Comparison of ENCODE assay signal across 16 cellular contexts in genomic region chr12:71019282-71019831, GRCh38.
DNase-seq lines count a peak whose midpoint lies in the region; ATAC-seq and TF ChIP-seq lines count a peak whose summit lies in the region.
"Had no signal": no experiment of that assay in that cellular context is flagged by ENCODE, and none has a peak within 500 bp of the region (broad histone marks: within the 10 kb centered on the region; RNA-seq: fewer than 3 reads in every experiment).

No MANE protein-coding gene starts in this region.

- no peak overlapping the region for H2BK15ac ChIP-seq in mesendoderm (replicated peaks; ENCODE audit: low read depth)

- H4K5ac ChIP-seq in mesendoderm (ENCODE audit: low read length): no peak overlapping the region

- no peak for DNase-seq in endodermal cell
- DNase-seq in mesendoderm: peak; percentile 39
- DNase-seq in KG1 (lab: John Stamatoyannopoulos, UW): no peak
- DNase-seq: ACHN; Calu3; CD4-positive, alpha-beta T cell; DMS 273 treated with DMSO at 0.1 percent for 48 hours; DMS79 treated with DMSO at 0.1 percent for 48 hours; EL had no signal

- no peak overlapping the region for H2AFZ ChIP-seq in Loucy (ENCODE audit: low read length)

- H2BK120ac ChIP-seq in mesendoderm (ENCODE audit: low read depth, low read length): no peak overlapping the region

- no peaks in the 10 kb centered on the region for H3K79me1 ChIP-seq in mesendoderm (ENCODE audit: low read length)

- H3K27ac ChIP-seq in C4-2B: no peak overlapping the region
- no peak overlapping the region for H3K27ac ChIP-seq in endodermal cell (ENCODE audit: low read depth, low read length)
- no peak overlapping the region for H3K27ac ChIP-seq in mesendoderm (ENCODE audit: low read depth, low read length)
- H3K27ac ChIP-seq: BLaER1 treated with 17β-estradiol and CSF1 and Interleukin-3, amounts not matched to agents 10 nM and 100 nM had no signal

- H3K4me3 ChIP-seq in Loucy (ENCODE audit: low read length, poor library complexity, severe bottlenecking): no peak overlapping the region
- H3K4me3 ChIP-seq in endodermal cell (ENCODE audit: low read length): no peak overlapping the region
- no peak overlapping the region for H3K4me3 ChIP-seq in mesendoderm (ENCODE audit: low read length)
- H3K4me3 ChIP-seq: BLaER1 treated with 17β-estradiol and CSF1 and Interleukin-3, amounts not matched to agents 10 nM and 100 nM had no signal

- H3K9me3 Mint-ChIP-seq in endodermal cell: no peaks in the 10 kb centered on the region

- H3K18ac ChIP-seq in mesendoderm (ENCODE audit: low read length): no peak overlapping the region

- H4K20me1 ChIP-seq in Loucy (ENCODE audit: insufficient read depth, low read length, poor library complexity, severe bottlenecking): no peaks in the 10 kb centered on the region
- H4K20me1 ChIP-seq: BLaER1 treated with 17β-estradiol and CSF1 and Interleukin-3, amounts not matched to agents 10 nM and 100 nM had no signal

- TF ChIP-seq CTCF in C4-2B (conservative IDR thresholded peaks at IDR 0.05): peak; percentile 8; the same call in 1 of the 2 replicates
- TF ChIP-seq CTCF in Loucy (conservative IDR thresholded peaks at IDR 0.05; ENCODE audit: low read length): peak; percentile 37; the same call in 1 of the 2 replicates
- TF ChIP-seq CTCF in endodermal cell (conservative IDR thresholded peaks at IDR 0.05): peak; percentile 38

- peaks cover 10% of the 10 kb centered on the region for H3F3A ChIP-seq in Loucy (ENCODE audit: low read depth)

- H3K56ac ChIP-seq in mesendoderm (ENCODE audit: low read length): no peak overlapping the region

- peaks cover 71% of the 10 kb centered on the region for H3K4me1 ChIP-seq in Loucy (ENCODE audit: insufficient read depth, low read length, poor library complexity, severe bottlenecking)
- no peaks in the 10 kb centered on the region for H3K4me1 ChIP-seq in endodermal cell (ENCODE audit: control insufficient read depth, insufficient read depth, low read length)
- H3K4me1 ChIP-seq in mesendoderm (ENCODE audit: control insufficient read depth, low read depth, low read length): no peaks in the 10 kb centered on the region

- H3K27me3 Mint-ChIP-seq in endodermal cell (ENCODE audit: insufficient read depth): no peaks in the 10 kb centered on the region
- H3K27me3 Mint-ChIP-seq: CD4-positive, alpha-beta T cell; IgD-negative memory B cell had no signal

- ATAC-seq in HG03571 (IDR thresholded peaks at IDR 0.05; ENCODE audit: unreplicated experiment) (no peak), HG03108 (IDR thresholded peaks at IDR 0.05; ENCODE audit: unreplicated experiment) (no peak)
- ATAC-seq: HCT116 had no signal

- 91 to 92% methylated on average over 5 to 6 of the region's 6 CpGs for WGBS in endodermal cell (ENCODE audit: insufficient coverage in 1 of 2, insufficient read length in 1 of 2), 2 experiments
- no CpG with 5 or more reads among the region's 6 CpGs for WGBS in mesendoderm (ENCODE audit: extremely low coverage, insufficient coverage, low lambda C conversion rate)

- no peak overlapping the region for H2BK5ac ChIP-seq in mesendoderm (ENCODE audit: low read length)

- H2AK5ac ChIP-seq in mesendoderm (ENCODE audit: low read length): no peak overlapping the region

- no peak overlapping the region for H3K23ac ChIP-seq in mesendoderm (ENCODE audit: low read length)

- peaks cover 8% of the 10 kb centered on the region for H3K4me1 Mint-ChIP-seq in endodermal cell
- H3K4me1 Mint-ChIP-seq: IgD-negative memory B cell had no signal

- no peak overlapping the region for H3K9ac ChIP-seq in Loucy (ENCODE audit: low read depth, low read length, poor library complexity, severe bottlenecking)
- no peak overlapping the region for H3K9ac ChIP-seq in endodermal cell (ENCODE audit: extremely low read depth, low read length, poor library complexity, severe bottlenecking)
- H3K9ac ChIP-seq in mesendoderm (ENCODE audit: low read length): no peak overlapping the region
- H3K9ac ChIP-seq: BLaER1 treated with 17β-estradiol and CSF1 and Interleukin-3, amounts not matched to agents 10 nM and 100 nM had no signal

- no peaks in the 10 kb centered on the region for H3K79me2 ChIP-seq in Loucy (ENCODE audit: insufficient read depth, low read length)
- no peaks in the 10 kb centered on the region for H3K79me2 ChIP-seq in mesendoderm (ENCODE audit: control insufficient read depth, insufficient read depth, low read length)

- no peaks in the 10 kb centered on the region; the same call in 1 of the 2 replicates for H3K36me3 ChIP-seq in Loucy (ENCODE audit: insufficient read depth, low read length)
- no peaks in the 10 kb centered on the region for H3K36me3 ChIP-seq in endodermal cell (ENCODE audit: control insufficient read depth, insufficient read depth, low read length)
- no peaks in the 10 kb centered on the region for H3K36me3 ChIP-seq in mesendoderm (ENCODE audit: control insufficient read depth, insufficient read depth, low read length)
- H3K36me3 ChIP-seq: BLaER1 treated with 17β-estradiol and CSF1 and Interleukin-3, amounts not matched to agents 10 nM and 100 nM had no signal

- no peaks in the 10 kb centered on the region for H3K27me3 ChIP-seq in Loucy (ENCODE audit: insufficient read depth, low read length, poor library complexity, severe bottlenecking)
- no peaks in the 10 kb centered on the region for H3K27me3 ChIP-seq in endodermal cell (ENCODE audit: control insufficient read depth, insufficient read depth, low read length, poor library complexity, severe bottlenecking)
- no peaks in the 10 kb centered on the region for H3K27me3 ChIP-seq in mesendoderm (ENCODE audit: insufficient read depth, low read length, poor library complexity)
- H3K27me3 ChIP-seq: BLaER1 treated with 17β-estradiol and CSF1 and Interleukin-3, amounts not matched to agents 10 nM and 100 nM had no signal

- no peaks in the 10 kb centered on the region for H3K9me2 ChIP-seq in Loucy (replicated peaks; ENCODE audit: low read depth, low read length)

- H3K36me3 Mint-ChIP-seq in endodermal cell (ENCODE audit: low read depth): no peaks in the 10 kb centered on the region

- no peak overlapping the region for H4K8ac ChIP-seq in mesendoderm (ENCODE audit: low read depth, low read length)

- H3K9me3 ChIP-seq in Loucy (ENCODE audit: insufficient read depth, low read depth, low read length) (no peaks in the 10 kb centered on the region), endodermal cell (ENCODE audit: control insufficient read depth, low read length) (no peaks in the 10 kb centered on the region)

- H3K27ac Mint-ChIP-seq in endodermal cell: no peak overlapping the region
- H3K27ac Mint-ChIP-seq: CD4-positive, alpha-beta T cell; IgD-negative memory B cell had no signal

- H3K4me3 Mint-ChIP-seq in endodermal cell: no peak overlapping the region
- H3K4me3 Mint-ChIP-seq: CD4-positive, alpha-beta T cell; IgD-negative memory B cell had no signal

- no peak overlapping the region for H3K4ac ChIP-seq in mesendoderm (ENCODE audit: low read depth, low read length)

- H3K4me2 ChIP-seq in Loucy (ENCODE audit: low read depth, low read length, poor library complexity, severe bottlenecking) (no peak overlapping the region), mesendoderm (ENCODE audit: low read length) (no peak overlapping the region)
- H3K4me2 ChIP-seq: BLaER1 treated with 17β-estradiol and CSF1 and Interleukin-3, amounts not matched to agents 10 nM and 100 nM had no signal
